8 cellular contexts compared by ENCODE assay signal in the genomic region with DNA sequence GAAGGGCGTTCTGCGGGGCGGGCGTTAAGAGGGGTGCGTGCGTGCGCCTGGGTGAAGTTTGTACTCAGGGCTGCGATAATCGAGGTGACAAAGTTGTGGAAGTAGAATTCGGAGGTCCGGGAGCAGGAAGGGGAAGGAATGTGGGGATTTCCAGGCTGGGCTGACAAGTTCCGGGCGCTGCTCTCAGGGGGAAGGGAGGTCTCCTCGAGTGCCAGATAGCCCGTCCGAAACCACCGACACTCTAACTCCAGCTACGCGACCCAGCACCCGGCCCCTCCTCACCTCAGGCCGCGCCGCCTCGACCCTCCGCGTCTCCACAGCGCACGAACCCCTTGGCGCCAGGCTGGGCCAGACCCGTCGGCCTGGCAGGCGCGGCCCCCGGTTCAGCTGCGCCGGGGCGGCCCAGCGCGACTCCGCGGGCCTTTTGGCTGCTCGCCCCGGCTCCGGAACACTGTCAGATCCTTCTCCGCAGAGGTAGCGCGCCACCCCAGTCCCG.
DNase-seq lines count a peak whose midpoint lies in the region; ATAC-seq lines count a peak whose summit lies in the region.

A gene (minus strand): TSS at position 462 of the 496 bp plus-strand sequence. CDS start 18,685 bp downstream, outside the sequence.

- no peaks in the 10 kb centered on the region for H3K36me3 ChIP-seq in neuron (ENCODE audit: insufficient read depth, low read length)

- peak within 1 kb of the TSS; percentile 83 for H3K4me3 ChIP-seq in neuron (ENCODE audit: low read length)

- DNase-seq in NCI-H2227 treated with DMSO at 0.1 percent for 48 hours (lab: John Stamatoyannopoulos, UW) (peak; percentile 40), NCI-H2227 (lab: John Stamatoyannopoulos, UW; ENCODE audit: unreplicated experiment) (no peak), Kasumi-1 (lab: John Stamatoyannopoulos, UW) (peak; percentile 55 to 63), foreskin melanocyte (peak; percentile 48), NCI-H146 treated with DMSO at 0.1 percent for 48 hours (lab: John Stamatoyannopoulos, UW; ENCODE audit: unreplicated experiment) (no peak)
- DNase-seq in activated T-helper 9 cell treated with anti-CD3 and anti-CD28 coated beads, Interleukin-2, amount 50 U/mL, for 16 hours (ENCODE audit: low read depth), result peak; percentile 25

- no peaks in the 10 kb centered on the region for H3K27me3 ChIP-seq in neuron (ENCODE audit: insufficient read depth, low read length)

- peak; percentile 40 for ATAC-seq in GM21825 (IDR thresholded peaks at IDR 0.05; ENCODE audit: unreplicated experiment)

- H3K4me1 ChIP-seq in neuron (ENCODE audit: insufficient read depth, low read length), result peaks cover 17% of the 10 kb centered on the region

- peak within 1 kb of the TSS; percentile 95 for H2AFZ ChIP-seq in neuron (ENCODE audit: low read depth, low read length)

- H3K9me3 ChIP-seq in neuron (ENCODE audit: low read length), result no peaks in the 10 kb centered on the region

Comparison
In these comparisons a context has a peak if more than half of its experiments do, and no peak if none do; other contexts are left out.
1. DNase-seq: peak in NCI-H2227 treated with DMSO at 0.1 percent for 48 hours (single experiment), Kasumi-1 (2 of 2), activated T-helper 9 cell treated with anti-CD3 and anti-CD28 coated beads, Interleukin-2, amount 50 U/mL, for 16 hours (single experiment) and foreskin melanocyte (single experiment); none in NCI-H2227 (single experiment) and NCI-H146 treated with DMSO at 0.1 percent for 48 hours (single experiment).